Comparison of ENCODE assay signal across 21 cellular contexts in the genomic region with DNA sequence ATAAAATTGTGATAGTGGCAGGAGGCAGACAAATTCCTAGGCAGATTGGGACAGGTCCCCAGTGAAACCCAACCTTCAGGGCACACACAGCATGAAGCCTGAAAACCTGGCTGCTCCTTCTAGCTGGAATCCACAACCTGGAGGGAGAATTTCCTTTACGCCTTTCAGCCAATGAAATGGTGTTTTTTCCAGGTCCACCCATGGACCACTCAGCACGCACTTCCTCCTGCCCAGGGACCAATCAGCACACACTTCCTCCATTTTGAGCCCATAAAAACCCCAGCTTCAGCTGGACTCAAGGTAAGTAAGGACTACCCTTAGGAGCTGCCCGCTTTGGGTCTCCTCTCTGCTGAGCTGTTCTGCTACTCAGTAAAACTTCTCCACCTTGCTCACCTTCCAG.
DNase-seq lines count a peak whose midpoint lies in the region; ATAC-seq, FAIRE-seq and TF ChIP-seq lines count a peak whose summit lies in the region.
"Had no signal": no experiment of that assay in that cellular context is flagged by ENCODE, and none has a peak within 500 bp of the region (broad histone marks: within the 10 kb centered on the region; RNA-seq: fewer than 3 reads in every experiment).

No MANE protein-coding gene starts in this region.

- in situ Hi-C loops in mammary epithelial cell (cut with MboI; ENCODE audit: low sequenced_read_pairs in 2 of 2) = no loop called here

- CTCF ChIA-PET in mammary epithelial cell (lab: Charles Lee; ENCODE audit: low non-redundant PET) = no interaction called here
- CTCF ChIA-PET in MCF 10A (lab: Yijun Ruan, JAX) = interaction anchor here (1.3 to 8.4 kb wide), 4 partner anchors 18 to 543 kb away, joined by 3 to 57 read pairs (median 8); no protein-coding TSS in a partner anchor

- ATAC-seq in RWPE2 (ENCODE audit: low read depth) (no peak), HG03439 (IDR thresholded peaks at IDR 0.05; ENCODE audit: unreplicated experiment) (no peak)
- ATAC-seq: left colon had no signal

- H3K4me3 Mint-ChIP-seq in MCF 10A (ENCODE audit: unreplicated experiment) = no peak overlapping the region
- H3K4me3 Mint-ChIP-seq in endodermal cell = no peak overlapping the region
- H3K4me3 Mint-ChIP-seq: activated naive CD4-positive, alpha-beta T cell treated with anti-CD3 and anti-CD28 coated beads, Interleukin-2, amount 50 U/mL, for 24 hours had no signal

- intact Hi-C loops in mammary epithelial cell (cut with micrococcal nuclease) (no loop called here), MCF 10A (cut with micrococcal nuclease) (no loop called here), testis (cut with DNase I; ENCODE audit: low total_unique reads) (no loop called here)

- TF ChIP-seq CTCF in mammary epithelial cell (conservative IDR thresholded peaks at IDR 0.05 in 1 of 2, IDR thresholded peaks at IDR 0.05 in 1 of 2; ENCODE audit: extremely low read depth in 1 of 2, insufficient read depth in 1 of 2, low read depth in 1 of 2, low read length in 2 of 2) (no peak), MCF 10A (IDR thresholded peaks at IDR 0.05; ENCODE audit: unreplicated experiment) (no peak), RWPE2 (IDR thresholded peaks at IDR 0.05; ENCODE audit: poor library complexity, severe bottlenecking) (no peak), endodermal cell (conservative IDR thresholded peaks at IDR 0.05) (no peak), testis (IDR thresholded peaks at IDR 0.05) (no peak)

- H3K36me3 ChIP-seq in mammary epithelial cell (ENCODE audit: insufficient read depth, low read length) (no peaks in the 10 kb centered on the region), RWPE2 (ENCODE audit: low read depth) (0 out of 2 replicates have a peak, but pooled peaks cover 7% of the 10 kb centered on the region), endodermal cell (ENCODE audit: control insufficient read depth, insufficient read depth, low read length) (no peaks in the 10 kb centered on the region), testis (ENCODE audit: low read depth, missing control alignments) (no peaks in the 10 kb centered on the region)
- H3K36me3 ChIP-seq: colonic mucosa had no signal

- peaks cover 5% of the 10 kb centered on the region for H3K4me1 Mint-ChIP-seq in MCF 10A (ENCODE audit: insufficient read depth, unreplicated experiment)
- peaks cover 5% of the 10 kb centered on the region for H3K4me1 Mint-ChIP-seq in endodermal cell

- BruUV-seq in mammary epithelial cell (replicated peaks; lab: Mats Ljungman, UMichigan) (no TSS peak), MCF 10A (replicated peaks; lab: Mats Ljungman, UMichigan) (no TSS peak)

- no peaks in the 10 kb centered on the region for H3K9me3 ChIP-seq in mammary epithelial cell (replicated peaks; ENCODE audit: insufficient read depth, low read length)
- H3K9me3 ChIP-seq in RWPE2 (ENCODE audit: severe bottlenecking) = no peaks in the 10 kb centered on the region
- peaks cover 7% of the 10 kb centered on the region for H3K9me3 ChIP-seq in endodermal cell (ENCODE audit: control insufficient read depth, low read length)
- H3K9me3 ChIP-seq in testis = no peaks in the 10 kb centered on the region
- H3K9me3 ChIP-seq: colonic mucosa had no signal

- no peaks in the 10 kb centered on the region for H4K20me1 ChIP-seq in mammary epithelial cell (ENCODE audit: insufficient read depth, low read length)

- no peak for DNase-seq in mammary epithelial cell
- DNase-seq in MCF 10A (ENCODE audit: unreplicated experiment) = no peak
- no peak for DNase-seq in RWPE2 (ENCODE audit: low spot score)
- peak; percentile 72 for DNase-seq in endodermal cell
- DNase-seq in testis = peak; percentile 48
- no peak for DNase-seq in NCI-H1694 treated with DMSO at 0.1 percent for 48 hours (lab: John Stamatoyannopoulos, UW)
- no peak for DNase-seq in urothelium cell line (ENCODE audit: low spot score)
- DNase-seq: activated CD4-positive, alpha-beta T cell treated with anti-CD3 and anti-CD28 coated beads, Interleukin-2, amount 50 U/mL, for 4 hours; activated T-cell treated with anti-CD3 and anti-CD28 coated beads for 4 hours; colonic mucosa; foreskin keratinocyte; GF-D8; left colon; NCI-H1930; NCI-H524 treated with DMSO at 0.1 percent for 48 hours; stimulated activated CD4-positive, alpha-beta T cell treated with anti-CD3 and anti-CD28 coated beads, Interleukin-15, amount 100 ng/mL, for 24 hours; stimulated activated naive CD4-positive, alpha-beta T cell; trophoblast cell had no signal

- H3K9ac ChIP-seq in mammary epithelial cell (ENCODE audit: insufficient read depth, low read length) (no peak overlapping the region), endodermal cell (ENCODE audit: extremely low read depth, low read length, poor library complexity, severe bottlenecking) (no peak overlapping the region)

- 100% methylated on average over 3 of the region's 3 CpGs for WGBS in mammary epithelial cell (ENCODE audit: low coverage, missing lambda C conversion rate)
- 89 to 90% methylated on average over 3 of the region's 3 CpGs for WGBS in endodermal cell (ENCODE audit: insufficient coverage in 1 of 2, insufficient read length in 1 of 2), 2 experiments
- WGBS in testis, 2 donors = 81 to 89% methylated on average over 3 of the region's 3 CpGs

- H3K36me3 Mint-ChIP-seq in MCF 10A (ENCODE audit: insufficient read depth, unreplicated experiment) (no peaks in the 10 kb centered on the region), endodermal cell (ENCODE audit: low read depth) (peaks cover 12% of the 10 kb centered on the region)

- TF ChIP-seq POLR2A in testis (IDR thresholded peaks at IDR 0.05) = no peak

- peak overlapping the region; percentile 54 for H2AFZ ChIP-seq in mammary epithelial cell (ENCODE audit: low read depth, low read length)

- peaks cover 6% of the 10 kb centered on the region for H3K79me2 ChIP-seq in mammary epithelial cell (ENCODE audit: insufficient read depth, low read length)

- no peak overlapping the region for H3K4me2 ChIP-seq in mammary epithelial cell (ENCODE audit: insufficient read depth, low read depth, low read length)

- no peaks in the 10 kb centered on the region for H3K27me3 Mint-ChIP-seq in MCF 10A (ENCODE audit: insufficient read depth, unreplicated experiment)
- no peaks in the 10 kb centered on the region for H3K27me3 Mint-ChIP-seq in endodermal cell (ENCODE audit: insufficient read depth)
- H3K27me3 Mint-ChIP-seq: activated naive CD4-positive, alpha-beta T cell treated with anti-CD3 and anti-CD28 coated beads, Interleukin-2, amount 50 U/mL, for 24 hours had no signal

- FAIRE-seq in urothelium cell line (lab: Jason Lieb, UNC) = no peak
- FAIRE-seq: GM12891 had no signal

- H3K27ac Mint-ChIP-seq in MCF 10A (ENCODE audit: low read depth, unreplicated experiment) (no peak overlapping the region), endodermal cell (no peak overlapping the region)
- H3K27ac Mint-ChIP-seq: activated naive CD4-positive, alpha-beta T cell treated with anti-CD3 and anti-CD28 coated beads, Interleukin-2, amount 50 U/mL, for 24 hours had no signal

- POLR2A ChIA-PET in MCF 10A (lab: Yijun Ruan, JAX) = no interaction called here

- dilution Hi-C loops in mammary epithelial cell (cut with HindIII; ENCODE audit: low sequenced_read_pairs) = no loop called here

- H3K4me1 ChIP-seq in mammary epithelial cell (ENCODE audit: insufficient read depth, low read length) (peaks cover 20% of the 10 kb centered on the region), RWPE2 (ENCODE audit: insufficient read depth, poor library complexity, severe bottlenecking) (peaks cover 32% of the 10 kb centered on the region), endodermal cell (ENCODE audit: control insufficient read depth, insufficient read depth, low read length) (no peaks in the 10 kb centered on the region), testis (peaks cover 10% of the 10 kb centered on the region)
- H3K4me1 ChIP-seq: colonic mucosa had no signal

- no peak overlapping the region for H3K4me3 ChIP-seq in mammary epithelial cell (replicated peaks in 1 of 3; ENCODE audit: insufficient read depth in 1 of 3, low read depth in 2 of 3, low read length in 3 of 3)
- H3K4me3 ChIP-seq in RWPE2 (ENCODE audit: severe bottlenecking) = no peak overlapping the region
- H3K4me3 ChIP-seq in endodermal cell (ENCODE audit: low read length) = no peak overlapping the region
- H3K4me3 ChIP-seq in testis = no peak overlapping the region
- H3K4me3 ChIP-seq: colonic mucosa had no signal

- H3K27ac ChIP-seq in mammary epithelial cell (ENCODE audit: insufficient read depth, low read depth, low read length) = no peak overlapping the region
- H3K27ac ChIP-seq in RWPE2 (ENCODE audit: poor library complexity, severe bottlenecking) = peak overlapping the region; percentile 15
- H3K27ac ChIP-seq in endodermal cell (ENCODE audit: low read depth, low read length) = no peak overlapping the region
- H3K27ac ChIP-seq in testis = no peak overlapping the region
- H3K27ac ChIP-seq: colonic mucosa, foreskin keratinocyte had no signal

- H3K9me3 Mint-ChIP-seq in MCF 10A (ENCODE audit: unreplicated experiment) (no peaks in the 10 kb centered on the region), endodermal cell (peaks cover 8% of the 10 kb centered on the region)
- H3K9me3 Mint-ChIP-seq: activated naive CD4-positive, alpha-beta T cell treated with anti-CD3 and anti-CD28 coated beads, Interleukin-2, amount 50 U/mL, for 24 hours had no signal

- H3K27me3 ChIP-seq in mammary epithelial cell (ENCODE audit: insufficient read depth, low read length) (no peaks in the 10 kb centered on the region), RWPE2 (ENCODE audit: insufficient read depth, poor library complexity, severe bottlenecking) (no peaks in the 10 kb centered on the region), endodermal cell (ENCODE audit: control insufficient read depth, insufficient read depth, low read length, poor library complexity, severe bottlenecking) (no peaks in the 10 kb centered on the region), testis (no peaks in the 10 kb centered on the region)
- H3K27me3 ChIP-seq: colonic mucosa, foreskin keratinocyte had no signal

Comparison
In these comparisons a context has a peak if more than half of its experiments do, and no peak if none do; other contexts are left out.
1. DNase-seq: peak in endodermal cell (single experiment) and testis (single experiment); none in mammary epithelial cell (single experiment), MCF 10A (single experiment), RWPE2 (single experiment), NCI-H1694 treated with DMSO at 0.1 percent for 48 hours (single experiment) and urothelium cell line (single experiment).